Comparison of ENCODE assay signal across 15 cellular contexts in the genomic region with DNA sequence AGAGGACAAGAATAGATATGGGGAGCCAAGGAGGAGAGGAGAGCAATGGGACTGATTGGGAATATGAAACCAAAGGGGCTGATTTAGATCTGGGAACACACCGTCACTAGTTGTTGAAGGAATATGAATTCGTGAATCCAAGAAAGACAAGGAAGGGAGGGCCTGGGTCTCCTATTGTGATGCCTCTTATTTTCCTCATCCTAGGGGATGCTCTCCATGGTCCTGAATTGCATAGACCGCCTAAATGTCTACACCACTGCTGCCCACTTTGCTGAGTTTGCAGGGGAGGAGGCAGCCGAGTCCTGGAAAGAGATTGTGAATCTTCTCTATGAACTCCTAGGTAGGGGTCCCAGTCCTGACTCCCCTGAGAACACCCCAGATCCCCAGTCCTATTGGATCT. TPM values are rescaled to one million over a fixed set of nuclear protein-coding genes. Genes with fewer than 3 reads are reported as not detected.
DNase-seq lines count a peak whose midpoint lies in the region; FAIRE-seq and TF ChIP-seq lines count a peak whose summit lies in the region.
"Had no signal": no experiment of that assay in that cellular context is flagged by ENCODE, and none has a peak within 500 bp of the region (broad histone marks: within the 10 kb centered on the region; RNA-seq: fewer than 3 reads in every experiment).

No MANE protein-coding gene starts in this region.

- H3K9me3 ChIP-seq in sigmoid colon, result no peaks in the 10 kb centered on the region
- H3K9me3 ChIP-seq in effector memory CD4-positive, alpha-beta T cell (ENCODE audit: control insufficient read depth, low read length), result no peaks in the 10 kb centered on the region

- FAIRE-seq in GM19239 (lab: Jason Lieb, UNC), result no peak
- FAIRE-seq: GM12892 had no signal

- H3K27me3 ChIP-seq in brain microvascular endothelial cell (replicated peaks) (no peaks in the 10 kb centered on the region), sigmoid colon (no peaks in the 10 kb centered on the region)
- H3K27me3 ChIP-seq in effector memory CD4-positive, alpha-beta T cell (replicated peaks; ENCODE audit: control insufficient read depth, insufficient read depth, low read length, poor library complexity, severe bottlenecking), result no peaks in the 10 kb centered on the region

- TF ChIP-seq POLR2A in sigmoid colon (IDR thresholded peaks at IDR 0.05), result no peak

- H3K27ac ChIP-seq in brain microvascular endothelial cell, result no peak overlapping the region
- no peak overlapping the region for H3K27ac ChIP-seq in sigmoid colon
- no peak overlapping the region for H3K27ac ChIP-seq in effector memory CD4-positive, alpha-beta T cell (ENCODE audit: insufficient read depth, low read length, poor library complexity, severe bottlenecking)

- in situ Hi-C loops in brain microvascular endothelial cell (cut with HindIII; ENCODE audit: low pct_ligation_motif_present, low sequenced_read_pairs), result no loop called here

- intact Hi-C loops in sigmoid colon (cut with DNase I), result no loop called here

- TF ChIP-seq CTCF in brain microvascular endothelial cell (IDR thresholded peaks at IDR 0.05; ENCODE audit: low read depth, low read length, missing control alignments) (no peak), sigmoid colon (IDR thresholded peaks at IDR 0.05) (no peak)

- H3K4me3 ChIP-seq in brain microvascular endothelial cell (ENCODE audit: low read depth, low read length) (no peak overlapping the region), sigmoid colon (no peak overlapping the region)
- no peak overlapping the region for H3K4me3 ChIP-seq in effector memory CD4-positive, alpha-beta T cell (ENCODE audit: insufficient read depth, low read depth, low read length, poor library complexity, severe bottlenecking)
- H3K4me3 ChIP-seq: lung had no signal

- whole genome bisulfite sequencing in sigmoid colon, 2 donors, result 64 to 72% methylated on average over 4 of the region's 4 CpGs

- no peak for TF ChIP-seq EP300 in sigmoid colon (IDR thresholded peaks at IDR 0.05)

- DNase-seq in DMS53 (lab: John Stamatoyannopoulos, UW), result peak; percentile 41
- no peak for DNase-seq in DMS53 treated with DMSO at 0.1 percent for 48 hours (lab: John Stamatoyannopoulos, UW; ENCODE audit: unreplicated experiment)
- DNase-seq in M059J (ENCODE audit: low read depth), result peak; percentile 33
- peak; percentile 1 for DNase-seq in brain microvascular endothelial cell
- peak; percentile 23 for DNase-seq in myocyte (ENCODE audit: low read depth)
- no peak for DNase-seq in GM19239 (ENCODE audit: insufficient read length, low spot score)
- no peak for DNase-seq in sigmoid colon
- DNase-seq in effector memory CD4-positive, alpha-beta T cell, result no peak
- DNase-seq: activated naive CD8-positive, alpha-beta T cell treated with anti-CD3 and anti-CD28 coated beads, Interleukin-2, amount 10 ng/mL, durations not matched to agents 7 days and 5 days; Calu3; T-helper 2 cell had no signal

- no peaks in the 10 kb centered on the region for H3K36me3 ChIP-seq in brain microvascular endothelial cell (replicated peaks)
- no peaks in the 10 kb centered on the region for H3K36me3 ChIP-seq in sigmoid colon
- no peaks in the 10 kb centered on the region for H3K36me3 ChIP-seq in effector memory CD4-positive, alpha-beta T cell (ENCODE audit: control insufficient read depth, insufficient read depth, low read length)

- H3K4me1 ChIP-seq in sigmoid colon, result no peaks in the 10 kb centered on the region
- no peaks in the 10 kb centered on the region for H3K4me1 ChIP-seq in effector memory CD4-positive, alpha-beta T cell (ENCODE audit: control insufficient read depth, insufficient read depth, low read length, poor library complexity, severe bottlenecking)

RNA-seq across cellular contexts. Expression of a gene that starts 21.5 kb away (rescaled TPM):
- total RNA-seq in M059J (2014; rRNA removed; shearing (Covaris generic)), result not detected in 2 replicates
- 166 and 168 TPM in 2 replicates for total RNA-seq in myocyte
- 99.1 TPM for polyA plus RNA-seq in myocyte (2012)
- 1 to 10 TPM in 3 of 4 donors, under 1 TPM in 1; 0.71 to 4.1 (median 2.0) TPM for total RNA-seq in sigmoid colon
- polyA plus RNA-seq in sigmoid colon, result under 1 TPM; under 0.01 to 0.85 (median under 0.01) TPM
- total RNA-seq: A172, dermis microvascular lymphatic vessel endothelial cell had no signal

RNA-seq across cellular contexts. Expression of a gene that starts 29.0 kb away (rescaled TPM):
- not detected in 2 replicates for total RNA-seq in M059J (2014; rRNA removed; shearing (Covaris generic))
- total RNA-seq in myocyte, result 0.16 and 0.19 TPM in 2 replicates
- polyA plus RNA-seq in myocyte (2012), result 0.20 TPM
- 1 to 10 TPM; 2.5 to 3.6 (median 3.2) TPM for total RNA-seq in sigmoid colon
- polyA plus RNA-seq in sigmoid colon, result 1 to 10 TPM in 1 of 3 donors, under 1 TPM in 2; 0.69 to 3.6 (median 0.90) TPM
- total RNA-seq: A172, Calu3, dermis microvascular lymphatic vessel endothelial cell had no signal

RNA-seq across cellular contexts. Expression of a gene that starts 52.1 kb away (rescaled TPM):
- total RNA-seq in M059J (2014; rRNA removed; shearing (Covaris generic)), result 7.6 and 10.5 TPM in 2 replicates
- total RNA-seq in myocyte (11.7 and 11.8 TPM in 2 replicates), sigmoid colon (10 to 100 TPM; 17.2 to 27.2 (median 18.6) TPM)
- 20.3 TPM for polyA plus RNA-seq in myocyte (2012)
- 10 to 100 TPM; 26.1 to 30.0 (median 27.0) TPM for polyA plus RNA-seq in sigmoid colon

Comparison
In these comparisons a context has a peak if more than half of its experiments do, and no peak if none do; other contexts are left out.
1. DNase-seq: peak in DMS53 (single experiment), M059J (single experiment), brain microvascular endothelial cell (single experiment) and myocyte (single experiment); none in DMS53 treated with DMSO at 0.1 percent for 48 hours (single experiment), GM19239 (single experiment), sigmoid colon (single experiment) and effector memory CD4-positive, alpha-beta T cell (0 of 3).
2. RNA of a gene that starts 21.5 kb away (total RNA-seq): 166 to 168 TPM in myocyte; 0.71 to 4.1 TPM in sigmoid colon and not detected in M059J; every median in the first group is over 10 times any median in the second.